2 cellular contexts compared by ENCODE assay signal in genomic region chr2:44172576-44172975, GRCh38.
TF ChIP-seq lines count a peak whose summit lies in the region.

No MANE protein-coding gene starts in this region.

TF ChIP-seq in GM23338, 12 proteins besides CTCF, POLR2A, EP300 and RAD21 (continued from another document):
- TF ChIP-seq ETS1 (IDR thresholded peaks at IDR 0.05): no peak
- no peak for TF ChIP-seq POLR2AphosphoS5 (IDR thresholded peaks at IDR 0.05; ENCODE audit: low read depth)
- no peak for TF ChIP-seq ZNF114 (CRISPR knock-in tag; IDR thresholded peaks at IDR 0.05)
- no peak for TF ChIP-seq ZNF331 (CRISPR knock-in tag; IDR thresholded peaks at IDR 0.05; ENCODE audit: low read depth)

TF ChIP-seq in neural cell, 6 proteins besides CTCF, POLR2A, EP300 and RAD21 (continued from another document):
- TF ChIP-seq REST (IDR thresholded peaks at IDR 0.05; ENCODE audit: borderline replicate concordance) (no peak), TAF1 (IDR thresholded peaks at IDR 0.05; ENCODE audit: low read depth) (no peak), MXI1 (conservative IDR thresholded peaks at IDR 0.05; ENCODE audit: poor library complexity, severe bottlenecking) (no peak), EZH2 (IDR thresholded peaks at IDR 0.05; ENCODE audit: borderline replicate concordance, insufficient read depth, low read length, poor library complexity, severe bottlenecking) (no peak)
